ENCODE assay signal across 8 cellular contexts in the genomic region with DNA sequence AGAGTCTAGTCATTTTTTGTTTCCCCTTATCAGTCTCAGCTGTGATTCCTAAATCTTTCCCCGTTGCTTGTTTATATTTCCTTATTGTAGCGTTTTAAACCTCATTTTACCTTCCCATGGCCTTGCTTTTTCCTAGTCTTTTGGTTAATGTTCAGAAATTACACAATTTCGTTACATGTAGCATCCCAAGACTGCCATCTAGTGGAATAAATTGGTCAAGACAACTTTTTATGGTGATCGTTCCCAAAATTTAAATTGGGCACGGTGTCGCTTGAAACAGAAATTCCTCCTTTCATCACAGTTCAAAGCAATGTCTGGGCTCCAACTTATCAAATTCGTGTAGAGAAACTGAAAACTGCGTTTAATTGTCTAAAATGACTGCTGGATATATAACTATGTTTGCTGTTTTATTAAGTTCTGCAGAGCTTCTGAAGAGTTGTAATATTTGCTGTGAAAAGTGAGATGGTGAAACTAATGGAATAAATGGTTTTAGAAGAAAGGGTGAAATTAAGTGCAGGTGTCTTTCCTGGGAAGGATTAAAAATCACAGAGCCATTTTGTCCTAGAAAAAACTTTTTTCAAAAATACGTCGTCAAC.
DNase-seq lines count a peak whose midpoint lies in the region; ATAC-seq and TF ChIP-seq lines count a peak whose summit lies in the region.

No MANE protein-coding gene starts in this region.

- peak; percentile 61 for ATAC-seq in GM21619 (IDR thresholded peaks at IDR 0.05; ENCODE audit: unreplicated experiment)
- ATAC-seq in upper lobe of left lung (ENCODE audit: low FRiP score in 2 of 2): peak in 1 of 2 donors; percentile 60
- ATAC-seq in GM19023 (IDR thresholded peaks at IDR 0.05; ENCODE audit: unreplicated experiment): no peak

- H3K4me1 ChIP-seq in adipocyte (ENCODE audit: control insufficient read depth, insufficient read depth, low read length) (peaks cover 12% of the 10 kb centered on the region), upper lobe of left lung (peaks cover 0 to 6% (median 0%) of the 10 kb centered on the region in 4 donors)

- DNase-seq in DMS 273 treated with DMSO at 0.1 percent for 48 hours (lab: John Stamatoyannopoulos, UW) (peak; percentile 13), NCI-H2029 treated with DMSO at 0.1 percent for 48 hours (lab: John Stamatoyannopoulos, UW) (peak; percentile 21), adipocyte (ENCODE audit: low read depth) (peak; percentile 83), inferior parietal cortex (ENCODE audit: extremely low spot score) (peak; percentile 91), upper lobe of left lung (no peak)
- DNase-seq in activated CD4-positive, alpha-beta T cell treated with anti-CD3 and anti-CD28 coated beads, Interleukin-2, amount 50 U/mL, for 4 hours: no peak

- TF ChIP-seq EP300 in upper lobe of left lung (IDR thresholded peaks at IDR 0.05): no peak

- no peaks in the 10 kb centered on the region for H3K36me3 ChIP-seq in adipocyte (ENCODE audit: control insufficient read depth, insufficient read depth, low read length, severe bottlenecking)
- no peaks in the 10 kb centered on the region for H3K36me3 ChIP-seq in upper lobe of left lung

- TF ChIP-seq POLR2A in upper lobe of left lung (IDR thresholded peaks at IDR 0.05): no peak

- peak; percentile 56 to 75 (median 60) for TF ChIP-seq CTCF in upper lobe of left lung (IDR thresholded peaks at IDR 0.05)

- peak overlapping the region; percentile 66 for H3K4me3 ChIP-seq in adipocyte (ENCODE audit: low read length)
- H3K4me3 ChIP-seq in upper lobe of left lung: no peak overlapping the region

- no peaks in the 10 kb centered on the region for H3K27me3 ChIP-seq in adipocyte (replicated peaks; ENCODE audit: control insufficient read depth, insufficient read depth, low read length)
- no peaks in the 10 kb centered on the region for H3K27me3 ChIP-seq in upper lobe of left lung

- H3K9me3 ChIP-seq in adipocyte (ENCODE audit: control insufficient read depth, low read length): no peaks in the 10 kb centered on the region
- no peaks in the 10 kb centered on the region for H3K9me3 ChIP-seq in upper lobe of left lung

- peak overlapping the region; percentile 28 for H3K9ac ChIP-seq in adipocyte (ENCODE audit: low read length)

- WGBS in upper lobe of left lung, 2 donors: 19% methylated on average over 10 of the region's 10 CpGs

- H3K27ac ChIP-seq in upper lobe of left lung: no peak overlapping the region

Comparison
In these comparisons a context has a peak if more than half of its experiments do, and no peak if none do; other contexts are left out.
1. DNase-seq: peak in DMS 273 treated with DMSO at 0.1 percent for 48 hours (single experiment), NCI-H2029 treated with DMSO at 0.1 percent for 48 hours (single experiment), adipocyte (single experiment) and inferior parietal cortex (single experiment); none in upper lobe of left lung (0 of 2) and activated CD4-positive, alpha-beta T cell treated with anti-CD3 and anti-CD28 coated beads, Interleukin-2, amount 50 U/mL, for 4 hours (0 of 2).